In the genomic region with DNA sequence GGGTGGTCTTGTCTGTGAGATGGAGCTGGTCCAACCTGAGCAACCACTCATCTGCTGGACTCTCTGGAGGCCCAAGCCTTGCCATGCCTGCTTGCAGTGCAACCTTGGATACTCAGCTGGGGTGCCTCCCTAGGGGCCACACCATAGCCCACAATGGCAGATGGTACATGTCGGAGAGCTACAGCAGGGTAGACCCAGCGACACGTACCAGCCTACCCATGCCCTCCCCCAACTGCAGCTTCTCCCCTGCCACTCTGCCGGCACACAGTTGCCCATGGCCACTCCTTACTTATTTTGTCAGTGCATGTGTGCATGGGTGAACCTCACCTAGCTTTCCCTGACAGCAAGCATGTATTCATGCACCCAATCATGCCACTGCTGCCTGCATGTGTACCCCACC, we compare ENCODE assay signal across 23 cellular contexts.
DNase-seq lines count a peak whose midpoint lies in the region; ATAC-seq, FAIRE-seq and TF ChIP-seq lines count a peak whose summit lies in the region.
"Had no signal": no experiment of that assay in that cellular context is flagged by ENCODE, and none has a peak within 500 bp of the region (broad histone marks: within the 10 kb centered on the region; RNA-seq: fewer than 3 reads in every experiment).

No MANE protein-coding gene starts in this region.

- FAIRE-seq in bronchial epithelial cell (lab: Jason Lieb, UNC), result peak; percentile 60
- FAIRE-seq: A549, D721Med, GM12878 had no signal

- H3K36me3 ChIP-seq in bronchial epithelial cell (ENCODE audit: control insufficient read depth, insufficient read depth, low read length) (no peaks in the 10 kb centered on the region), upper lobe of right lung (no peaks in the 10 kb centered on the region), testis (ENCODE audit: low read depth, missing control alignments) (no peaks in the 10 kb centered on the region)
- H3K36me3 ChIP-seq: BE2C; BLaER1 treated with 17β-estradiol and CSF1 and Interleukin-3, amounts not matched to agents 10 nM and 100 nM had no signal

- H3K4me1 ChIP-seq in upper lobe of right lung, result no peaks in the 10 kb centered on the region
- no peaks in the 10 kb centered on the region for H3K4me1 ChIP-seq in testis
- H3K4me1 ChIP-seq: A549; BE2C; BLaER1 treated with 17β-estradiol and CSF1 and Interleukin-3, amounts not matched to agents 10 nM and 100 nM had no signal

- no peak for TF ChIP-seq POLR2A in testis (IDR thresholded peaks at IDR 0.05)

- H3K27me3 ChIP-seq in bronchial epithelial cell (ENCODE audit: control insufficient read depth, insufficient read depth, low read length), result no peaks in the 10 kb centered on the region
- H3K27me3 ChIP-seq in upper lobe of right lung, result no peaks in the 10 kb centered on the region
- H3K27me3 ChIP-seq in testis, result no peaks in the 10 kb centered on the region
- H3K27me3 ChIP-seq: BE2C; BLaER1 treated with 17β-estradiol and CSF1 and Interleukin-3, amounts not matched to agents 10 nM and 100 nM had no signal

- DNase-seq in bronchial epithelial cell (ENCODE audit: low read depth), result no peak
- DNase-seq in sciatic nerve (ENCODE audit: low spot score), result no peak
- DNase-seq in upper lobe of right lung, result no peak
- DNase-seq in testis, result no peak
- no peak for DNase-seq in T1000 (lab: John Stamatoyannopoulos, UW)
- DNase-seq: 8988T; ACHN; AML-193; BE2C; CD4-positive, alpha-beta T cell; CD8-positive, alpha-beta memory T cell; DMS 273 treated with DMSO at 0.1 percent for 48 hours; DMS79; EL; GDM1; H9 had no signal

- ATAC-seq in sciatic nerve (peak; percentile 39), upper lobe of right lung (peak; percentile 20), HG02678 (IDR thresholded peaks at IDR 0.05; ENCODE audit: unreplicated experiment) (no peak)
- ATAC-seq: GM12878, GM23338, HCT116 had no signal

- H3K9me3 ChIP-seq in upper lobe of right lung (no peaks in the 10 kb centered on the region), testis (no peaks in the 10 kb centered on the region)
- H3K9me3 ChIP-seq: A549; BE2C; BLaER1 treated with 17β-estradiol and CSF1 and Interleukin-3, amounts not matched to agents 10 nM and 100 nM had no signal

- no peak overlapping the region for H3K4me3 ChIP-seq in bronchial epithelial cell (ENCODE audit: low read depth, low read length)
- no peak overlapping the region for H3K4me3 ChIP-seq in upper lobe of right lung
- no peak overlapping the region for H3K4me3 ChIP-seq in testis
- H3K4me3 ChIP-seq: A549; BLaER1 treated with 17β-estradiol and CSF1 and Interleukin-3, amounts not matched to agents 10 nM and 100 nM; GM12878; GM23338 had no signal

- intact Hi-C loops in sciatic nerve (cut with DNase I) (no loop called here), upper lobe of right lung (cut with DNase I) (no loop called here), testis (cut with DNase I; ENCODE audit: low total_unique reads) (no loop called here)

- 91 to 95% methylated on average over 3 to 4 of the region's 4 CpGs for WGBS in testis, 2 donors

- no peak for TF ChIP-seq CTCF in bronchial epithelial cell (IDR thresholded peaks at IDR 0.05; ENCODE audit: insufficient read depth, low read length, severe bottlenecking)
- TF ChIP-seq CTCF in upper lobe of right lung (IDR thresholded peaks at IDR 0.05), result no peak
- TF ChIP-seq CTCF in testis (IDR thresholded peaks at IDR 0.05), result no peak

- H3K27ac ChIP-seq in upper lobe of right lung (no peak overlapping the region), testis (no peak overlapping the region)
- H3K27ac ChIP-seq: A549; BLaER1 treated with 17β-estradiol and CSF1 and Interleukin-3, amounts not matched to agents 10 nM and 100 nM had no signal
